In the genomic region with DNA sequence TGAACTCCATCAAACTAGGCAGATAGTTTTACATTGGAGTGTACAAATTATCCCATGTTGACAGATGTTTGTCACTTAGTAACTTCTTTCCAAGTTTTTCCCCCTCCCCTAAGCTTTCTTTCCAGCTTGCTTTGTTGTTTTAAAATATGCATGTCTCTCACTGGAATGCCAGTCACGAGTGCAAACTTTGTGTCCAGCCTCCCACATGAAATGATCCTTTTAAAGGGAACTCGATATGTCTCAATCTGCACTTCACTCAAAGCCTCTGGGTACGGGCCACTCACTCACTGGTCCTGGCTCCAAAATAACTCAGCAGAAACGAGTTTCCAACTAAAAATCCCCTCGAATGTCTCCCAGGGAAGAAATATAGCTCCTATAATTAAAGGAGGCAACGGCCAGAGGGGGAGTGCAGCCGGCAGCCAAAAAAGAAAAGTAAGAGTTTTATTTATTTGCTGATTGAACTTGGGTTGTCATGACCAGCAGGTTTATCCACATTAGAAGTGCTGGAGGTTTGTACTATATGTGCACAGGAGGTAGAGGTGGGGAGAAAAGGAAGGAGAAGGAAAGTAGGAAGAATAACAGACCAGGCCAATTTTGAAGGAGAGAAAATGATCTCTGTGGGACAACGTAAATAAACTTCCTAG, we compare ENCODE assay signal across 18 cellular contexts. TPM values are rescaled to one million over a fixed set of nuclear protein-coding genes. Genes with fewer than 3 reads are reported as not detected.
DNase-seq lines count a peak whose midpoint lies in the region; ATAC-seq, FAIRE-seq and TF ChIP-seq lines count a peak whose summit lies in the region.
"Had no signal": no experiment of that assay in that cellular context is flagged by ENCODE, and none has a peak within 500 bp of the region (broad histone marks: within the 10 kb centered on the region; RNA-seq: fewer than 3 reads in every experiment).

No MANE protein-coding gene starts in this region.

- H3K18ac ChIP-seq in H1 (ENCODE audit: extremely low read depth, low read length), result no peak overlapping the region

- peaks cover 0 to 4% (median 0%) of the 10 kb centered on the region in 4 experiments; a peak in 2 of 8 replicates for H3K36me3 ChIP-seq in H1 (ENCODE audit: control insufficient read depth in 2 of 4, insufficient read depth in 4 of 4, low read length in 3 of 4)
- peaks cover 8% of the 10 kb centered on the region for H3K36me3 ChIP-seq in neuron (ENCODE audit: insufficient read depth, low read length)
- H3K36me3 ChIP-seq: thyroid gland had no signal

- H3K23ac ChIP-seq in H1 (ENCODE audit: insufficient read length), result no peak overlapping the region

- TF ChIP-seq POLR2A in H1 (IDR thresholded peaks at IDR 0.05; ENCODE audit: control extremely low read depth in 1 of 2, low read depth in 2 of 2, low read length in 2 of 2), result no peak

- H4K20me1 ChIP-seq in H1 (replicated peaks in 1 of 2; ENCODE audit: control insufficient read depth in 1 of 2, insufficient read depth in 2 of 2, low read length in 2 of 2), result peaks cover 18 to 44% of the 10 kb centered on the region in 2 experiments

- H4K8ac ChIP-seq in H1 (ENCODE audit: extremely low read depth, insufficient read depth, low read length), result no peak overlapping the region

- no peak overlapping the region for H2AFZ ChIP-seq in H1 (ENCODE audit: low read length)
- no peak overlapping the region for H2AFZ ChIP-seq in neuron (ENCODE audit: low read depth, low read length)
- H2AFZ ChIP-seq: GM23248 had no signal

- CTCF ChIA-PET in AG04450 (lab: Charles Lee), result interaction anchor here (0.9 to 4.0 kb wide), 4 partner anchors 8 to 200 kb away, joined by 3 to 21 read pairs (median 4); no protein-coding TSS in a partner anchor
- CTCF ChIA-PET in H1 (lab: Charles Lee; ENCODE audit: partially characterized antibody), result interaction anchor here (1.0 to 3.5 kb wide), 10 partner anchors 9 to 1250 kb away, joined by 3 to 16 read pairs (median 7); no protein-coding TSS in a partner anchor

- H3K27me3 ChIP-seq in AG04450 (ENCODE audit: control insufficient read depth, insufficient read depth, low read length) (no peaks in the 10 kb centered on the region), H1 (replicated peaks in 1 of 4; ENCODE audit: control insufficient read depth in 3 of 4, extremely low read depth in 1 of 4, insufficient read depth in 3 of 4, low read length in 3 of 4) (peaks cover 96 to 100% (median 98%) of the 10 kb centered on the region in 4 experiments), neuron (ENCODE audit: insufficient read depth, low read length) (no peaks in the 10 kb centered on the region)

- TF ChIP-seq RAD21 in H1 (IDR thresholded peaks at IDR 0.05 in 1 of 2, conservative IDR thresholded peaks at IDR 0.05 in 1 of 2; ENCODE audit: low read depth in 2 of 2, low read length in 2 of 2), result no peak

- H2BK12ac ChIP-seq in H1 (ENCODE audit: low read depth, low read length), result no peak overlapping the region

- no peak overlapping the region for H4K5ac ChIP-seq in H1 (ENCODE audit: insufficient read length, low read depth, low read length)

- H2AK5ac ChIP-seq in H1 (ENCODE audit: low read depth, low read length), result no peak overlapping the region

- FAIRE-seq in H1 (lab: Jason Lieb, UNC), result no peak

- no peaks in the 10 kb centered on the region; the same call in 1 of the 2 replicates for H3K79me1 ChIP-seq in H1 (ENCODE audit: low read depth, low read length)

- H3K4me2 ChIP-seq in H1 (ENCODE audit: insufficient read depth in 1 of 2, low read depth in 2 of 2, low read length in 2 of 2), result no peak overlapping the region

- WGBS in H1 (ENCODE audit: extremely low coverage in 1 of 2, insufficient coverage in 1 of 2, insufficient read length in 1 of 2, insufficient replicate concordance in 2 of 2, low coverage in 1 of 2, low lambda C conversion rate in 2 of 2, missing lambda C conversion rate in 1 of 2), 2 experiments, result 14% methylated on average over 8 of the region's 8 CpGs; no CpG with 5 or more reads in 1 of the 2 experiments

- H3K27ac ChIP-seq in AG04450 (ENCODE audit: low read depth, low read length) (peak overlapping the region; percentile 65), H1 (ENCODE audit: low read depth, low read length) (no peak overlapping the region)
- H3K27ac ChIP-seq: foreskin keratinocyte, GM23248, thyroid gland had no signal

- no peak for TF ChIP-seq EP300 in H1 (IDR thresholded peaks at IDR 0.05; ENCODE audit: borderline replicate concordance in 1 of 2, low read depth in 2 of 2, low read length in 2 of 2)

- H3K4me3 ChIP-seq in AG04450 (ENCODE audit: low read depth, low read length) (peak overlapping the region; percentile 34), H1 (ENCODE audit: extremely low read depth in 1 of 4, insufficient read depth in 2 of 4, low read depth in 3 of 4, low read length in 4 of 4) (no peak overlapping the region), neuron (ENCODE audit: low read length) (peak overlapping the region; percentile 93)
- H3K4me3 ChIP-seq: GM23248, lung, thyroid gland had no signal

- H3K9ac ChIP-seq in H1 (replicated peaks in 1 of 4; ENCODE audit: extremely low read depth in 1 of 4, low read depth in 3 of 4, low read length in 3 of 4), result no peak overlapping the region
- H3K9ac ChIP-seq: GM23248 had no signal

- H4K91ac ChIP-seq in H1 (replicated peaks; ENCODE audit: insufficient read length, low read length), result no peak overlapping the region

- peaks cover 3% of the 10 kb centered on the region for H3K23me2 ChIP-seq in H1 (ENCODE audit: low read depth, low read length)

- no peak overlapping the region for H2BK5ac ChIP-seq in H1 (ENCODE audit: low read depth, low read length)

- peaks cover 6 to 19% (median 17%) of the 10 kb centered on the region in 4 experiments for H3K4me1 ChIP-seq in H1 (replicated peaks in 1 of 4; ENCODE audit: control insufficient read depth in 3 of 4, insufficient read depth in 4 of 4, low read length in 3 of 4)
- peaks cover 58% of the 10 kb centered on the region for H3K4me1 ChIP-seq in neuron (ENCODE audit: insufficient read depth, low read length)
- H3K4me1 ChIP-seq: foreskin keratinocyte had no signal

- no peak overlapping the region for H3K56ac ChIP-seq in H1 (replicated peaks; ENCODE audit: insufficient read length, low read depth, low read length)

- POLR2A ChIA-PET in AG04450 (lab: Yijun Ruan, JAX), result interaction anchor here (1.3 to 1.5 kb wide), 3 partner anchors 12 to 18 kb away, joined by 4 to 7 read pairs (median 7); partner anchors contain the start of gene NR2F1
- POLR2A ChIA-PET in H1 (lab: Charles Lee; ENCODE audit: partially characterized antibody), result interaction anchor here (1.2 to 2.7 kb wide), 5 partner anchors 10 to 29 kb away, joined by 3 to 10 read pairs (median 4); no protein-coding TSS in a partner anchor

- H2BK20ac ChIP-seq in H1 (ENCODE audit: low read length), result no peak overlapping the region

- ATAC-seq in HG03565 (IDR thresholded peaks at IDR 0.05; ENCODE audit: unreplicated experiment), result no peak
- ATAC-seq: foreskin keratinocyte, natural killer cell had no signal

- peaks cover 20% of the 10 kb centered on the region for H3K9me3 ChIP-seq in AG04450 (ENCODE audit: control insufficient read depth, insufficient read depth, low read length)
- no peaks in the 10 kb centered on the region for H3K9me3 ChIP-seq in H1 (ENCODE audit: insufficient read depth in 2 of 2, low read depth in 1 of 2, low read length in 1 of 2)
- no peaks in the 10 kb centered on the region for H3K9me3 ChIP-seq in neuron (ENCODE audit: low read length)
- H3K9me3 ChIP-seq: thyroid gland had no signal

- no peak overlapping the region for H3K14ac ChIP-seq in H1 (ENCODE audit: insufficient read length)

- no peaks in the 10 kb centered on the region for H3K79me2 ChIP-seq in H1 (ENCODE audit: control insufficient read depth in 1 of 2, insufficient read depth in 2 of 2, low read length in 2 of 2)

- no peak for TF ChIP-seq CTCF in AG04450 (IDR thresholded peaks at IDR 0.05; ENCODE audit: low read depth, low read length)
- no peak for TF ChIP-seq CTCF in H1 (IDR thresholded peaks at IDR 0.05; ENCODE audit: control extremely low read depth in 1 of 3, insufficient read depth in 1 of 3, low read depth in 1 of 3, low read length in 3 of 3)

- DNase-seq in AG04450 (ENCODE audit: low read depth, low spot score), result no peak
- DNase-seq in OCI-M1 (lab: John Stamatoyannopoulos, UW), result peak; percentile 7
- DNase-seq in H1 (ENCODE audit: low read depth in 1 of 2, low spot score in 2 of 2), result no peak
- DNase-seq in stimulated activated CD4-positive, alpha-beta T cell treated with anti-CD3 and anti-CD28 coated beads, Interleukin-4, amount 100 ng/mL, for 24 hours, result no peak
- DNase-seq in activated effector memory CD4-positive, alpha-beta T cell treated with anti-CD3 and anti-CD28 coated beads, Interleukin-2, amount 50 U/mL, for 16 hours, result no peak
- DNase-seq in SW480 (ENCODE audit: low spot score), result no peak
- DNase-seq: activated CD4-positive, alpha-beta T cell treated with anti-CD3 and anti-CD28 coated beads, Interleukin-2, amount 10 ng/mL, durations not matched to agents 7 days and 5 days; CD4-positive, alpha-beta memory T cell; foreskin keratinocyte; GM23248; natural killer cell; NK-92 treated with Interleukin-12 subunit alpha and Interleukin-12 subunit beta, amount 100 ng/mL, for 24 hours; stimulated activated CD4-positive, alpha-beta T cell treated with anti-CD3 and anti-CD28 coated beads, Interleukin-2, amount 100 ng/mL, for 48 hours; stimulated activated CD8-positive, alpha-beta memory T cell treated with anti-CD3 and anti-CD28 coated beads, Interleukin-4, amount 100 ng/mL, for 48 hours; thyroid gland had no signal

- no peak overlapping the region for H2BK15ac ChIP-seq in H1 (ENCODE audit: low read length)

- no peak overlapping the region for H2BK120ac ChIP-seq in H1 (replicated peaks; ENCODE audit: low read depth, low read length)

- no peak overlapping the region for H3K4ac ChIP-seq in H1 (replicated peaks; ENCODE audit: insufficient read length, low read depth, low read length)

RNA-seq across cellular contexts. Expression of gene NR2F1, which starts 17.5 kb away (rescaled TPM):
- polyA plus RNA-seq in AG04450 (2011; rRNA removed) (47.9 and 65.5 TPM in 2 replicates), H1 (2011; rRNA removed) (0.17 TPM in 1 of 2 replicates, not detected in the other)
- 63.1 and 83.0 TPM in 2 replicates for polyA minus RNA-seq in AG04450 (2011; rRNA and poly(A)+ RNA removed)
- not detected in 2 replicates for total RNA-seq in H1 (2021; fragmentation: NEBNext Ultra II Directional; extraction: Animal tissue kit (Norgen Biotek cat#: 25700))
- 0.27 TPM for polyA plus RNA-seq in H1 (2011; cell fraction: cytosol; rRNA removed)
- polyA plus RNA-seq in H1 (2011; cell fraction: nucleus; rRNA removed), result 0.20 TPM
- 0.17 to 0.59 TPM (median 0.49 TPM) in 4 replicates for polyA plus RNA-seq in H1 (2012, experiment 1 of 2)
- not detected for polyA plus RNA-seq in H1 (2012, experiment 2 of 2)
- polyA plus RNA-seq in H1 (2013, experiment 1 of 2), result 0.02 TPM
- polyA plus RNA-seq in H1 (2013, experiment 2 of 2), result not detected
- polyA minus RNA-seq in H1 (2011; rRNA and poly(A)+ RNA removed), result 0.13 TPM in 1 of 2 replicates, not detected in the other
- 2.1 TPM for polyA minus RNA-seq in H1 (2011; cell fraction: cytosol; rRNA and poly(A)+ RNA removed)
- 0.90 TPM for polyA minus RNA-seq in H1 (2011; cell fraction: nucleus; rRNA and poly(A)+ RNA removed)
- total RNA-seq: activated CD4-positive, alpha-beta T cell treated with anti-CD3 and anti-CD28 coated beads, Interleukin-2, amount 10 ng/mL, durations not matched to agents 7 days and 5 days; CD4-positive, alpha-beta memory T cell; foreskin keratinocyte; natural killer cell had no signal
- polyA plus RNA-seq: CD4-positive, alpha-beta memory T cell; foreskin keratinocyte had no signal

RNA-seq across cellular contexts. Expression of gene NR2F1-AS1, which starts 19.5 kb away (rescaled TPM):
- 25.5 and 29.9 TPM in 2 replicates for polyA plus RNA-seq in AG04450 (2011; rRNA removed)
- 17.1 and 19.4 TPM in 2 replicates for polyA minus RNA-seq in AG04450 (2011; rRNA and poly(A)+ RNA removed)
- total RNA-seq in H1 (2021; fragmentation: NEBNext Ultra II Directional; extraction: Animal tissue kit (Norgen Biotek cat#: 25700)), result 1.6 and 2.1 TPM in 2 replicates
- polyA plus RNA-seq in H1 (2011; rRNA removed), result 1.1 and 5.6 TPM in 2 replicates
- 2.2 TPM for polyA plus RNA-seq in H1 (2011; cell fraction: cytosol; rRNA removed)
- 0.88 TPM for polyA plus RNA-seq in H1 (2011; cell fraction: nucleus; rRNA removed)
- 1.8 to 4.0 TPM (median 2.9 TPM) in 4 replicates for polyA plus RNA-seq in H1 (2012, experiment 1 of 2)
- polyA plus RNA-seq in H1 (2012, experiment 2 of 2), result 1.4 TPM
- 4.1 TPM for polyA plus RNA-seq in H1 (2013, experiment 1 of 2)
- 3.5 TPM for polyA plus RNA-seq in H1 (2013, experiment 2 of 2)
- 0.69 and 1.7 TPM in 2 replicates for polyA minus RNA-seq in H1 (2011; rRNA and poly(A)+ RNA removed)
- polyA minus RNA-seq in H1 (2011; cell fraction: cytosol; rRNA and poly(A)+ RNA removed), result not detected
- polyA minus RNA-seq in H1 (2011; cell fraction: nucleus; rRNA and poly(A)+ RNA removed), result 3.4 TPM
- total RNA-seq: activated CD4-positive, alpha-beta T cell treated with anti-CD3 and anti-CD28 coated beads, Interleukin-2, amount 10 ng/mL, durations not matched to agents 7 days and 5 days; CD4-positive, alpha-beta memory T cell; foreskin keratinocyte; natural killer cell had no signal
- polyA plus RNA-seq: CD4-positive, alpha-beta memory T cell; foreskin keratinocyte had no signal

Comparison
In these comparisons a context has a peak if more than half of its experiments do, and no peak if none do; other contexts are left out.
1. H3K4me3 ChIP-seq: peak in AG04450 (single experiment) and neuron (single experiment); none in H1 (0 of 4).
2. RNA of gene NR2F1, which starts 17.5 kb away (polyA plus RNA-seq): 47.9 to 65.5 TPM in AG04450; 0.02 to 0.59 TPM in H1; every median in the first group is over 10 times any median in the second.